8 cellular contexts compared by ENCODE assay signal in genomic region chrX:19673334-19674040, GRCh38.
DNase-seq lines count a peak whose midpoint lies in the region; ATAC-seq and TF ChIP-seq lines count a peak whose summit lies in the region.

No MANE protein-coding gene starts in this region.

- TF ChIP-seq CTCF in activated CD8-positive, alpha-beta T cell treated with anti-CD3 and anti-CD28 coated beads for 36 hours (IDR thresholded peaks at IDR 0.05), result no peak
- no peak for TF ChIP-seq CTCF in transverse colon (IDR thresholded peaks at IDR 0.05)

- H3K4me1 Mint-ChIP-seq in activated naive CD4-positive, alpha-beta T cell treated with anti-CD3 and anti-CD28 coated beads, Interleukin-2, amount 50 U/mL, for 24 hours, result peaks cover 63% of the 10 kb centered on the region
- peaks cover 64% of the 10 kb centered on the region for H3K4me1 Mint-ChIP-seq in activated CD8-positive, alpha-beta T cell treated with anti-CD3 and anti-CD28 coated beads for 36 hours (ENCODE audit: low read depth)

- no peaks in the 10 kb centered on the region for H3K36me3 ChIP-seq in transverse colon

- CTCF ChIA-PET in activated CD8-positive, alpha-beta T cell treated with anti-CD3 and anti-CD28 coated beads for 36 hours (lab: Charles Lee), result no interaction called here

- H3K27me3 Mint-ChIP-seq in activated naive CD4-positive, alpha-beta T cell treated with anti-CD3 and anti-CD28 coated beads, Interleukin-2, amount 50 U/mL, for 24 hours, result no peaks in the 10 kb centered on the region
- H3K27me3 Mint-ChIP-seq in activated CD8-positive, alpha-beta T cell treated with anti-CD3 and anti-CD28 coated beads for 36 hours, result no peaks in the 10 kb centered on the region

- in situ Hi-C loops in transverse colon (cut with MboI; ENCODE audit: low pct_ligation_motif_present in 1 of 4, low pct_unique_long_range_greater_than_20kb in 1 of 4, low sequenced_read_pairs in 3 of 4), result no loop called here

- peak overlapping the region; percentile 51 for H3K4me3 Mint-ChIP-seq in activated naive CD4-positive, alpha-beta T cell treated with anti-CD3 and anti-CD28 coated beads, Interleukin-2, amount 50 U/mL, for 24 hours
- no peak overlapping the region for H3K4me3 Mint-ChIP-seq in activated CD8-positive, alpha-beta T cell treated with anti-CD3 and anti-CD28 coated beads for 36 hours

- TF ChIP-seq EP300 in transverse colon (IDR thresholded peaks at IDR 0.05; ENCODE audit: low read depth), result no peak

- DNase-seq in activated naive CD4-positive, alpha-beta T cell (lab: John Stamatoyannopoulos, UW), result no peak
- DNase-seq in activated CD8-positive, alpha-beta T cell treated with anti-CD3 and anti-CD28 coated beads for 36 hours, result peak; percentile 20
- DNase-seq in right cardiac atrium (peak; percentile 82 to 87 (median 82)), transverse colon (peak; percentile 35), NCI-H82 (lab: John Stamatoyannopoulos, UW) (no peak)

- POLR2A ChIA-PET in activated CD8-positive, alpha-beta T cell treated with anti-CD3 and anti-CD28 coated beads for 36 hours (lab: Charles Lee), result interaction anchor here (0.7 kb wide), 1 partner anchor 101 kb away, joined by 4 read pairs; no protein-coding TSS in a partner anchor

- ATAC-seq in activated CD8-positive, alpha-beta T cell treated with anti-CD3 and anti-CD28 coated beads for 36 hours, result peak; percentile 49
- peak; percentile 87 for ATAC-seq in right cardiac atrium
- no peak for ATAC-seq in GM21528 (IDR thresholded peaks at IDR 0.05; ENCODE audit: low FRiP score, unreplicated experiment)
- ATAC-seq in HG02798 (IDR thresholded peaks at IDR 0.05; ENCODE audit: poor library complexity, unreplicated experiment), result no peak

- no peak overlapping the region for H3K27ac ChIP-seq in right cardiac atrium (ENCODE audit: low read length)
- H3K27ac ChIP-seq in transverse colon, result peak overlapping the region in 2 of 4 donors; percentile 16 to 23

- H3K4me1 ChIP-seq in right cardiac atrium (ENCODE audit: control insufficient read depth, insufficient read depth, low read length) (peaks cover 8% of the 10 kb centered on the region), transverse colon (peaks cover 0 to 32% (median 3%) of the 10 kb centered on the region in 4 donors)

- H3K27me3 ChIP-seq in right cardiac atrium (ENCODE audit: control insufficient read depth, insufficient read depth), result no peaks in the 10 kb centered on the region
- H3K27me3 ChIP-seq in transverse colon, result no peaks in the 10 kb centered on the region

- H3K4me3 ChIP-seq in right cardiac atrium (ENCODE audit: low read length) (no peak overlapping the region), transverse colon (no peak overlapping the region)

- intact Hi-C loops in activated CD8-positive, alpha-beta T cell treated with anti-CD3 and anti-CD28 coated beads for 36 hours (cut with micrococcal nuclease), result no loop called here
- intact Hi-C loops in right cardiac atrium (cut with DNase I) (no loop called here), transverse colon (cut with DNase I; ENCODE audit: low total_unique reads) (no loop called here)

- no peaks in the 10 kb centered on the region for H3K9me3 Mint-ChIP-seq in activated naive CD4-positive, alpha-beta T cell treated with anti-CD3 and anti-CD28 coated beads, Interleukin-2, amount 50 U/mL, for 24 hours
- H3K9me3 Mint-ChIP-seq in activated CD8-positive, alpha-beta T cell treated with anti-CD3 and anti-CD28 coated beads for 36 hours, result no peaks in the 10 kb centered on the region

- H3K27ac Mint-ChIP-seq in activated naive CD4-positive, alpha-beta T cell treated with anti-CD3 and anti-CD28 coated beads, Interleukin-2, amount 50 U/mL, for 24 hours, result peak overlapping the region; percentile 68
- peak overlapping the region; percentile 71 for H3K27ac Mint-ChIP-seq in activated CD8-positive, alpha-beta T cell treated with anti-CD3 and anti-CD28 coated beads for 36 hours

- H3K36me3 Mint-ChIP-seq in activated naive CD4-positive, alpha-beta T cell treated with anti-CD3 and anti-CD28 coated beads, Interleukin-2, amount 50 U/mL, for 24 hours, result peaks cover 9% of the 10 kb centered on the region
- H3K36me3 Mint-ChIP-seq in activated CD8-positive, alpha-beta T cell treated with anti-CD3 and anti-CD28 coated beads for 36 hours (ENCODE audit: low read depth), result peaks cover 21% of the 10 kb centered on the region

- no peaks in the 10 kb centered on the region for H3K9me3 ChIP-seq in right cardiac atrium (ENCODE audit: control insufficient read depth, low read length)
- H3K9me3 ChIP-seq in transverse colon, result no peaks in the 10 kb centered on the region

- no peak for TF ChIP-seq POLR2A in transverse colon (IDR thresholded peaks at IDR 0.05)

- 9% methylated on average over 5 of the region's 5 CpGs for WGBS in right cardiac atrium
- 38% methylated on average over 5 of the region's 5 CpGs; no CpG with 5 or more reads in 1 of the 2 donors for WGBS in transverse colon (ENCODE audit: low coverage in 1 of 2), 2 donors

Comparison
In these comparisons a context has a peak if more than half of its experiments do, and no peak if none do; other contexts are left out.
1. DNase-seq: peak in activated CD8-positive, alpha-beta T cell treated with anti-CD3 and anti-CD28 coated beads for 36 hours (single experiment), right cardiac atrium (3 of 3) and transverse colon (single experiment); none in activated naive CD4-positive, alpha-beta T cell (0 of 4) and NCI-H82 (single experiment).
2. ATAC-seq: peak in activated CD8-positive, alpha-beta T cell treated with anti-CD3 and anti-CD28 coated beads for 36 hours (single experiment) and right cardiac atrium (2 of 2); none in GM21528 (single experiment) and HG02798 (single experiment).